ENCODE assay signal across 21 cellular contexts in the genomic region with DNA sequence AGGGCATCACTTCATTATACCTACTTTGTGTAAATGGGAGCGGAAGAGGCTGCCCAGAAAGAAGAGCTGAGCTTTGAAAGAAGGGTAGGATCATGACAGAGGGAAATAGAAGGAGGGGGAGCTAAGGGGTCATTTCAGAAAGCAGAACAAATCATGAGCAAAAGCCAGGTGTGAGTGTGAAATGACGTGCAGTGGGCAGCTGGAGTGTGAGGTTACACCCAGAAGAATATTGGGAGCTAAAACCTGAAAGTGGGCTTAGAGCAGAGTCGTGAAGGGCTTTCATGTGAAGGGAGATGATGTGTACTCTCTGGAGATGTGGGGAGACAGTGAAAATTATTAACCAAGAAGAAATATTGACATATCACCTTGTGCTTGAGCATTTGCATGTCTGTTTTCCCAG.
DNase-seq lines count a peak whose midpoint lies in the region; ATAC-seq, FAIRE-seq and TF ChIP-seq lines count a peak whose summit lies in the region.
"Had no signal": no experiment of that assay in that cellular context is flagged by ENCODE, and none has a peak within 500 bp of the region (broad histone marks: within the 10 kb centered on the region; RNA-seq: fewer than 3 reads in every experiment).

No MANE protein-coding gene starts in this region.

- H3K79me2 ChIP-seq in GM12878 (ENCODE audit: control insufficient read depth, insufficient read depth, low read length), result no peaks in the 10 kb centered on the region

- no peak overlapping the region for H3K4me3 ChIP-seq in GM12878
- H3K4me3 ChIP-seq: A549 had no signal

- WGBS in GM12878 (ENCODE audit: insufficient coverage, insufficient replicate concordance, low lambda C conversion rate, missing lambda C conversion rate), result 15% methylated on average over 3 of the region's 3 CpGs

- no peaks in the 10 kb centered on the region for H3K4me1 ChIP-seq in GM12878 (ENCODE audit: control insufficient read depth, insufficient read depth, low read length)
- H3K4me1 ChIP-seq: A549 had no signal

- TF ChIP-seq RAD21 in GM12878 (IDR thresholded peaks at IDR 0.05; ENCODE audit: insufficient read depth, low read depth, low read length), result no peak

- H3K36me3 ChIP-seq in GM12878 (ENCODE audit: control insufficient read depth in 2 of 2, insufficient read depth in 2 of 2, low read length in 1 of 2), result no peaks in the 10 kb centered on the region

- no peak overlapping the region for H2AFZ ChIP-seq in GM12878 (ENCODE audit: control insufficient read depth, low read depth, low read length)

- no peak overlapping the region for H3K27ac ChIP-seq in GM12878 (ENCODE audit: control insufficient read depth, insufficient read depth)
- H3K27ac ChIP-seq: A549 had no signal

- in situ Hi-C loops in GM12878 (cut with MboI), result no loop called here

- FAIRE-seq in GM12878 (lab: Jason Lieb, UNC) (no peak), urothelium cell line (lab: Jason Lieb, UNC) (peak; percentile 27)
- FAIRE-seq: A549, GM12891, H1 had no signal

- POLR2A ChIA-PET in GM12878 (lab: Charles Lee), result interaction anchor here (1.0 to 2.1 kb wide), 3 partner anchors 9 to 193 kb away, joined by 3 to 6 read pairs (median 4); no protein-coding TSS in a partner anchor

- no peak for TF ChIP-seq CTCF in GM12878 (IDR thresholded peaks at IDR 0.05 in 2 of 3, conservative IDR thresholded peaks at IDR 0.05 in 1 of 3; ENCODE audit: control insufficient read depth in 2 of 3, extremely low read depth in 1 of 3, insufficient read depth in 1 of 3, low read depth in 3 of 3, low read length in 3 of 3)

- H3K4me2 ChIP-seq in GM12878 (ENCODE audit: control insufficient read depth, insufficient read depth), result no peak overlapping the region
- H3K4me2 ChIP-seq: A549 had no signal

- H3K27me3 ChIP-seq in GM12878 (replicated peaks in 1 of 2; ENCODE audit: control insufficient read depth in 2 of 2, insufficient read depth in 2 of 2, low read length in 1 of 2), result no peaks in the 10 kb centered on the region

- peaks cover 4% of the 10 kb centered on the region; the same call in 2 of the 3 replicates for H3K9me3 ChIP-seq in GM12878 (replicated peaks; ENCODE audit: control insufficient read depth, insufficient read depth, low read length)
- H3K9me3 ChIP-seq: A549 had no signal

- no peak overlapping the region for H3K9ac ChIP-seq in GM12878 (ENCODE audit: control insufficient read depth, insufficient read depth, low read length)

- no TSS peak for BruUV-seq in GM12878 (replicated peaks; lab: Mats Ljungman, UMichigan)

- ATAC-seq in GM19452 (IDR thresholded peaks at IDR 0.05; ENCODE audit: unreplicated experiment) (peak; percentile 55), GM12878 (peak; percentile 68), GM18858 (IDR thresholded peaks at IDR 0.05; ENCODE audit: unreplicated experiment) (no peak)
- no peak for ATAC-seq in activated CD4-positive, CD25-positive, alpha-beta regulatory T cell treated with anti-CD3 and anti-CD28 coated beads, Interleukin-2, amount 50 U/mL, for 24 hours
- ATAC-seq: A549 had no signal

- SMC1A ChIA-PET in GM12878 (lab: Charles Lee; ENCODE audit: uncharacterized antibody, unreplicated experiment), result interaction anchor here (0.9 to 3.0 kb wide), 6 partner anchors 11 to 31 kb away, joined by 3 to 27 read pairs (median 4); no protein-coding TSS in a partner anchor

- CTCF ChIA-PET in GM12878 (lab: Yijun Ruan, JAX), result interaction anchor here (0.6 to 2.7 kb wide), 5 partner anchors 11 to 92 kb away, joined by 3 to 14 read pairs (median 4); no protein-coding TSS in a partner anchor

- no peak for TF ChIP-seq POLR2A in GM12878 (IDR thresholded peaks at IDR 0.05; ENCODE audit: low read depth, low read length)

- no peaks in the 10 kb centered on the region for H4K20me1 ChIP-seq in GM12878 (ENCODE audit: control insufficient read depth, insufficient read depth)

- TF ChIP-seq EP300 in GM12878 (IDR thresholded peaks at IDR 0.05; ENCODE audit: borderline replicate concordance in 1 of 2, control insufficient read depth in 1 of 2, low read depth in 2 of 2, low read length in 2 of 2), result no peak

- RAD21 ChIA-PET in GM12878 (lab: Charles Lee; ENCODE audit: unreplicated experiment), result interaction anchor here (0.7 to 1.1 kb wide), 2 partner anchors 9 to 17 kb away, joined by 5 to 7 read pairs; no protein-coding TSS in a partner anchor

- intact Hi-C loops in GM12878 (cut with micrococcal nuclease; ENCODE audit: unreplicated experiment), result no loop called here

- DNase-seq in DMS53 treated with DMSO at 0.1 percent for 48 hours (lab: John Stamatoyannopoulos, UW; ENCODE audit: unreplicated experiment) (peak; percentile 65), GM12878 (ENCODE audit: low read depth, low spot score) (no peak), urothelium cell line (ENCODE audit: low spot score) (no peak), NCI-H2029 (lab: John Stamatoyannopoulos, UW) (no peak)
- DNase-seq: 8988T; ACHN; C1 segment of cervical spinal cord; Calu3; CD4-positive, alpha-beta memory T cell; COR-L47; DMS79; EL; GDM1; H7; HCEC 1CT had no signal

TF ChIP-seq in GM12878, 131 proteins besides CTCF, POLR2A, EP300 and RAD21:
- no peak for TF ChIP-seq ZSCAN29 (IDR thresholded peaks at IDR 0.05)
- no peak for TF ChIP-seq TBL1XR1 (IDR thresholded peaks at IDR 0.05; ENCODE audit: low read depth, low read length)
- no peak for TF ChIP-seq POLR2AphosphoS5 (IDR thresholded peaks at IDR 0.05; ENCODE audit: low read length)
- peak in 1 of 2 experiments; percentile 16; a peak in 1 of 4 replicates for TF ChIP-seq BHLHE40 (IDR thresholded peaks at IDR 0.05; ENCODE audit: borderline replicate concordance in 1 of 2, low read depth in 2 of 2, low read length in 1 of 2)
- no peak for TF ChIP-seq SREBF2 (IDR thresholded peaks at IDR 0.05; ENCODE audit: low read length)
- TF ChIP-seq, protein P1, sequence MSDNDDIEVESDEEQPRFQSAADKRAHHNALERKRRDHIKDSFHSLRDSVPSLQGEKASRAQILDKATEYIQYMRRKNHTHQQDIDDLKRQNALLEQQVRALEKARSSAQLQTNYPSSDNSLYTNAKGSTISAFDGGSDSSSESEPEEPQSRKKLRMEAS (IDR thresholded peaks at IDR 0.05; ENCODE audit: low read depth, low read length), result no peak
- TF ChIP-seq BACH1 (IDR thresholded peaks at IDR 0.05; ENCODE audit: borderline replicate concordance), result no peak
- TF ChIP-seq RCOR1 (conservative IDR thresholded peaks at IDR 0.05; ENCODE audit: low read depth, low read length), result no peak
- TF ChIP-seq, protein P2, sequence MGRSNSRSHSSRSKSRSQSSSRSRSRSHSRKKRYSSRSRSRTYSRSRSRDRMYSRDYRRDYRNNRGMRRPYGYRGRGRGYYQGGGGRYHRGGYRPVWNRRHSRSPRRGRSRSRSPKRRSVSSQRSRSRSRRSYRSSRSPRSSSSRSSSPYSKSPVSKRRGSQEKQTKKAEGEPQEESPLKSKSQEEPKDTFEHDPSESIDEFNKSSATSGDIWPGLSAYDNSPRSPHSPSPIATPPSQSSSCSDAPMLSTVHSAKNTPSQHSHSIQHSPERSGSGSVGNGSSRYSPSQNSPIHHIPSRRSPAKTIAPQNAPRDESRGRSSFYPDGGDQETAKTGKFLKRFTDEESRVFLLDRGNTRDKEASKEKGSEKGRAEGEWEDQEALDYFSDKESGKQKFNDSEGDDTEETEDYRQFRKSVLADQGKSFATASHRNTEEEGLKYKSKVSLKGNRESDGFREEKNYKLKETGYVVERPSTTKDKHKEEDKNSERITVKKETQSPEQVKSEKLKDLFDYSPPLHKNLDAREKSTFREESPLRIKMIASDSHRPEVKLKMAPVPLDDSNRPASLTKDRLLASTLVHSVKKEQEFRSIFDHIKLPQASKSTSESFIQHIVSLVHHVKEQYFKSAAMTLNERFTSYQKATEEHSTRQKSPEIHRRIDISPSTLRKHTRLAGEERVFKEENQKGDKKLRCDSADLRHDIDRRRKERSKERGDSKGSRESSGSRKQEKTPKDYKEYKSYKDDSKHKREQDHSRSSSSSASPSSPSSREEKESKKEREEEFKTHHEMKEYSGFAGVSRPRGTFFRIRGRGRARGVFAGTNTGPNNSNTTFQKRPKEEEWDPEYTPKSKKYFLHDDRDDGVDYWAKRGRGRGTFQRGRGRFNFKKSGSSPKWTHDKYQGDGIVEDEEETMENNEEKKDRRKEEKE (IDR thresholded peaks at IDR 0.05), result no peak
- peak; percentile 43; the same call in 1 of the 2 replicates for TF ChIP-seq DPF2 (IDR thresholded peaks at IDR 0.05)
- peak; percentile 54 to 67; a peak in 2 of 4 replicates for TF ChIP-seq IKZF2 (IDR thresholded peaks at IDR 0.05)
- TF ChIP-seq IKZF1 (conservative IDR thresholded peaks at IDR 0.05), result peak; percentile 57; the same call in 1 of the 2 replicates
- TF ChIP-seq CBX5 (IDR thresholded peaks at IDR 0.05; ENCODE audit: low read depth), result no peak
- TF ChIP-seq TCF3 (IDR thresholded peaks at IDR 0.05; ENCODE audit: borderline replicate concordance, insufficient read depth, low read depth, low read length), result no peak
- no peak for TF ChIP-seq IRF4 (IDR thresholded peaks at IDR 0.05; ENCODE audit: low read depth, low read length)
- no peak for TF ChIP-seq ZZZ3 (IDR thresholded peaks at IDR 0.05; ENCODE audit: control insufficient read depth, insufficient read length, low read depth)
- TF ChIP-seq, protein P3, sequence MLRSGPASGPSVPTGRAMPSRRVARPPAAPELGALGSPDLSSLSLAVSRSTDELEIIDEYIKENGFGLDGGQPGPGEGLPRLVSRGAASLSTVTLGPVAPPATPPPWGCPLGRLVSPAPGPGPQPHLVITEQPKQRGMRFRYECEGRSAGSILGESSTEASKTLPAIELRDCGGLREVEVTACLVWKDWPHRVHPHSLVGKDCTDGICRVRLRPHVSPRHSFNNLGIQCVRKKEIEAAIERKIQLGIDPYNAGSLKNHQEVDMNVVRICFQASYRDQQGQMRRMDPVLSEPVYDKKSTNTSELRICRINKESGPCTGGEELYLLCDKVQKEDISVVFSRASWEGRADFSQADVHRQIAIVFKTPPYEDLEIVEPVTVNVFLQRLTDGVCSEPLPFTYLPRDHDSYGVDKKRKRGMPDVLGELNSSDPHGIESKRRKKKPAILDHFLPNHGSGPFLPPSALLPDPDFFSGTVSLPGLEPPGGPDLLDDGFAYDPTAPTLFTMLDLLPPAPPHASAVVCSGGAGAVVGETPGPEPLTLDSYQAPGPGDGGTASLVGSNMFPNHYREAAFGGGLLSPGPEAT (IDR thresholded peaks at IDR 0.05; ENCODE audit: low read depth), result no peak
- TF ChIP-seq ATF7 (IDR thresholded peaks at IDR 0.05; ENCODE audit: low read depth), result peak; percentile 24; the same call in 1 of the 2 replicates
- TF ChIP-seq NR2F1 (conservative IDR thresholded peaks at IDR 0.05), result 0 out of 2 replicates have a peak, but pooled peaks have one; percentile 33
- TF ChIP-seq KDM1A (IDR thresholded peaks at IDR 0.05; ENCODE audit: borderline replicate concordance), result no peak
- TF ChIP-seq PAX5 (IDR thresholded peaks at IDR 0.05; ENCODE audit: borderline replicate concordance, low read depth, low read length), result no peak
- TF ChIP-seq TAF1 (IDR thresholded peaks at IDR 0.05; ENCODE audit: borderline replicate concordance, low read depth, low read length), result no peak
- peak; percentile 36; the same call in 1 of the 2 replicates for TF ChIP-seq MTA2 (IDR thresholded peaks at IDR 0.05; ENCODE audit: low read depth)

Comparison
In these comparisons a context has a peak if more than half of its experiments do, and no peak if none do; other contexts are left out.
1. ATAC-seq: peak in GM19452 (single experiment) and GM12878 (single experiment); none in activated CD4-positive, CD25-positive, alpha-beta regulatory T cell treated with anti-CD3 and anti-CD28 coated beads, Interleukin-2, amount 50 U/mL, for 24 hours (0 of 2) and GM18858 (single experiment).